Comparison of ENCODE assay signal across 18 cellular contexts in genomic region chr22:20579273-20580120, GRCh38.
A peak's percentile ranks its signal among the peaks of the same experiment; 100 is the strongest.
DNase-seq lines count a peak whose midpoint lies in the region; ATAC-seq and TF ChIP-seq lines count a peak whose summit lies in the region.
"Had no signal": no experiment of that assay in that cellular context is flagged by ENCODE, and none has a peak within 500 bp of the region (broad histone marks: within the 10 kb centered on the region; RNA-seq: fewer than 3 reads in every experiment).

No MANE protein-coding gene starts in this region.

- H3K36me3 ChIP-seq in neuronal stem cell (replicated peaks in 1 of 2; ENCODE audit: control insufficient read depth in 2 of 2, insufficient read depth in 2 of 2, low read length in 2 of 2) (peaks cover 52 to 96% of the 10 kb centered on the region in 2 donors), transverse colon (peaks cover 0 to 36% (median 17%) of the 10 kb centered on the region in 4 donors)

- TF ChIP-seq CTCF in transverse colon (IDR thresholded peaks at IDR 0.05) = no peak

- intact Hi-C loops in transverse colon (cut with DNase I; ENCODE audit: low total_unique reads) = no loop called here

- no peak overlapping the region for H2BK5ac ChIP-seq in neuronal stem cell (ENCODE audit: low read length)

- no peak overlapping the region for H3K18ac ChIP-seq in neuronal stem cell (ENCODE audit: low read length)

- H2BK120ac ChIP-seq in neuronal stem cell (ENCODE audit: low read depth, low read length) = no peak overlapping the region

- H3K14ac ChIP-seq in neuronal stem cell (ENCODE audit: low read length) = no peak overlapping the region

- no peaks in the 10 kb centered on the region for H3K4me1 ChIP-seq in neuronal stem cell (ENCODE audit: control insufficient read depth in 2 of 2, insufficient read depth in 1 of 2, low read depth in 1 of 2, low read length in 2 of 2)
- peaks cover 0 to 9% (median 5%) of the 10 kb centered on the region in 4 donors for H3K4me1 ChIP-seq in transverse colon
- H3K4me1 ChIP-seq: SJSA1 had no signal

- no peak for TF ChIP-seq EP300 in transverse colon (IDR thresholded peaks at IDR 0.05; ENCODE audit: low read depth)

- H2AK5ac ChIP-seq in neuronal stem cell (ENCODE audit: low read depth, low read length) = no peak overlapping the region

- no peaks in the 10 kb centered on the region for H3K9me3 Mint-ChIP-seq in activated T-cell treated with anti-CD3 and anti-CD28 coated beads, Interleukin-2, amount 50 U/mL, for 24 hours
- no peaks in the 10 kb centered on the region for H3K9me3 Mint-ChIP-seq in activated T-helper 17 cell treated with anti-CD3 and anti-CD28 coated beads, Interleukin-2, amount 50 U/mL, for 72 hours

- H3K27me3 Mint-ChIP-seq in activated T-cell treated with anti-CD3 and anti-CD28 coated beads, Interleukin-2, amount 50 U/mL, for 24 hours = no peaks in the 10 kb centered on the region
- no peaks in the 10 kb centered on the region for H3K27me3 Mint-ChIP-seq in activated T-helper 17 cell treated with anti-CD3 and anti-CD28 coated beads, Interleukin-2, amount 50 U/mL, for 72 hours

- no peak overlapping the region for H2BK12ac ChIP-seq in neuronal stem cell (ENCODE audit: low read length)

- H3K4me1 Mint-ChIP-seq in activated T-cell treated with anti-CD3 and anti-CD28 coated beads, Interleukin-2, amount 50 U/mL, for 24 hours (ENCODE audit: low read depth) = peaks cover 39% of the 10 kb centered on the region
- H3K4me1 Mint-ChIP-seq in activated T-helper 17 cell treated with anti-CD3 and anti-CD28 coated beads, Interleukin-2, amount 50 U/mL, for 72 hours = peaks cover 4% of the 10 kb centered on the region

- in situ Hi-C loops in transverse colon (cut with MboI; ENCODE audit: low pct_ligation_motif_present in 1 of 4, low pct_unique_long_range_greater_than_20kb in 1 of 4, low sequenced_read_pairs in 3 of 4) = loop anchor here in 1 of 4 donors (25.0 kb wide), 1 partner anchor 133 kb away; no protein-coding TSS in a partner anchor

- H3K9ac ChIP-seq in neuronal stem cell (ENCODE audit: low read depth, low read length, poor library complexity) = no peak overlapping the region

- peak overlapping the region; percentile 69 for H3K23ac ChIP-seq in neuronal stem cell (ENCODE audit: low read depth, low read length, poor library complexity)

- H3K4ac ChIP-seq in neuronal stem cell (ENCODE audit: low read length) = no peak overlapping the region

- no peak overlapping the region for H4K91ac ChIP-seq in neuronal stem cell (ENCODE audit: low read depth, low read length, poor library complexity)

- peaks cover 3% of the 10 kb centered on the region for H3K79me1 ChIP-seq in neuronal stem cell (ENCODE audit: low read depth, low read length)

- DNase-seq in activated T-cell treated with anti-CD3 and anti-CD28 coated beads, Interleukin-2, amount 50 U/mL, for 24 hours = peak; percentile 26
- DNase-seq in activated T-cell treated with anti-CD3 and anti-CD28 coated beads, Interleukin-2, amount 50 U/mL, for 48 hours = no peak
- DNase-seq in COR-L47 (lab: John Stamatoyannopoulos, UW) = peak; percentile 57
- DNase-seq in neuronal stem cell (ENCODE audit: low spot score) = no peak
- DNase-seq in transverse colon = no peak
- DNase-seq in amygdala (lab: John Stamatoyannopoulos, UW) = no peak
- DNase-seq: activated CD4-positive, CD25-positive, alpha-beta regulatory T cell treated with anti-CD3 and anti-CD28 coated beads, Interleukin-2, amount 50 U/mL, for 72 hours; activated CD8-positive, alpha-beta memory T cell treated with anti-CD3 and anti-CD28 coated beads, Interleukin-2, amount 50 U/mL, for 48 hours; effector memory CD4-positive, alpha-beta T cell; NCI-H1694 treated with DMSO at 0.1 percent for 48 hours; NCI-H524; retina; T-helper 9 cell had no signal

- H3K27me3 ChIP-seq in neuronal stem cell (ENCODE audit: control insufficient read depth in 3 of 3, insufficient read depth in 3 of 3, low read depth in 1 of 3, low read length in 3 of 3) (no peaks in the 10 kb centered on the region), transverse colon (no peaks in the 10 kb centered on the region)
- H3K27me3 ChIP-seq: adrenal gland, SJSA1, vagina had no signal

- H3K4me3 ChIP-seq in neuronal stem cell (ENCODE audit: low read length in 2 of 2) (peak overlapping the region in 1 of 2 donors; percentile 63), transverse colon (no peak overlapping the region)
- H3K4me3 ChIP-seq: adrenal gland, SJSA1, vagina had no signal

- peak overlapping the region; percentile 45 for H3K27ac Mint-ChIP-seq in activated T-cell treated with anti-CD3 and anti-CD28 coated beads, Interleukin-2, amount 50 U/mL, for 24 hours
- peak overlapping the region; percentile 43 for H3K27ac Mint-ChIP-seq in activated T-helper 17 cell treated with anti-CD3 and anti-CD28 coated beads, Interleukin-2, amount 50 U/mL, for 72 hours

- no CpG with 5 or more reads among the region's 14 CpGs for WGBS in neuronal stem cell (ENCODE audit: extremely low coverage in 2 of 2, insufficient read length in 2 of 2, insufficient replicate concordance in 1 of 2), 2 donors
- 83 to 89% methylated on average over 1 to 13 of the region's 14 CpGs for WGBS in transverse colon (ENCODE audit: low coverage in 1 of 2), 2 donors

- ATAC-seq in activated T-helper 17 cell treated with anti-CD3 and anti-CD28 coated beads, Interleukin-2, amount 50 U/mL, for 72 hours (replicated peaks) = no peak
- ATAC-seq in GM18909 (IDR thresholded peaks at IDR 0.05; ENCODE audit: poor library complexity, unreplicated experiment) = no peak

- peaks cover 92% of the 10 kb centered on the region for H3K36me3 Mint-ChIP-seq in activated T-cell treated with anti-CD3 and anti-CD28 coated beads, Interleukin-2, amount 50 U/mL, for 24 hours (ENCODE audit: low read depth)
- peaks cover 67% of the 10 kb centered on the region for H3K36me3 Mint-ChIP-seq in activated T-helper 17 cell treated with anti-CD3 and anti-CD28 coated beads, Interleukin-2, amount 50 U/mL, for 72 hours (ENCODE audit: low read depth)

- no peak overlapping the region for H2BK15ac ChIP-seq in neuronal stem cell (ENCODE audit: low read length)

- no peak for TF ChIP-seq POLR2A in transverse colon (IDR thresholded peaks at IDR 0.05)

- H3K9me3 ChIP-seq in neuronal stem cell (replicated peaks in 1 of 2; ENCODE audit: control insufficient read depth in 2 of 2, insufficient read depth in 1 of 2, low read depth in 1 of 2, low read length in 2 of 2) = no peaks in the 10 kb centered on the region
- H3K9me3 ChIP-seq in transverse colon = no peaks in the 10 kb centered on the region
- H3K9me3 ChIP-seq: adrenal gland, SJSA1, vagina had no signal

- no peak overlapping the region for H2AFZ ChIP-seq in neuronal stem cell (ENCODE audit: low read length)

- H3K4me3 Mint-ChIP-seq in activated T-cell treated with anti-CD3 and anti-CD28 coated beads, Interleukin-2, amount 50 U/mL, for 24 hours = no peak overlapping the region
- no peak overlapping the region for H3K4me3 Mint-ChIP-seq in activated T-helper 17 cell treated with anti-CD3 and anti-CD28 coated beads, Interleukin-2, amount 50 U/mL, for 72 hours

- H3K4me2 ChIP-seq in neuronal stem cell (ENCODE audit: insufficient read depth, low read length, poor library complexity, severe bottlenecking) = no peak overlapping the region

- H3K27ac ChIP-seq in neuronal stem cell (replicated peaks; ENCODE audit: low read length) = no peak overlapping the region
- H3K27ac ChIP-seq in transverse colon = no peak overlapping the region
- H3K27ac ChIP-seq: adrenal gland, SJSA1, vagina had no signal

- no peak overlapping the region for H4K8ac ChIP-seq in neuronal stem cell (ENCODE audit: low read depth, low read length)

Comparison
In these comparisons a context has a peak if more than half of its experiments do, and no peak if none do; other contexts are left out.
1. DNase-seq: peak in activated T-cell treated with anti-CD3 and anti-CD28 coated beads, Interleukin-2, amount 50 U/mL, for 24 hours (single experiment) and COR-L47 (single experiment); none in activated T-cell treated with anti-CD3 and anti-CD28 coated beads, Interleukin-2, amount 50 U/mL, for 48 hours (0 of 2), neuronal stem cell (single experiment), transverse colon (single experiment) and amygdala (0 of 56).